Comparison of ENCODE assay signal across 19 cellular contexts in genomic region chr12:114955414-114956014, GRCh38.
DNase-seq lines count a peak whose midpoint lies in the region; ATAC-seq and TF ChIP-seq lines count a peak whose summit lies in the region.
"Had no signal": no experiment of that assay in that cellular context is flagged by ENCODE, and none has a peak within 500 bp of the region (broad histone marks: within the 10 kb centered on the region; RNA-seq: fewer than 3 reads in every experiment).

No MANE protein-coding gene starts in this region.

- intact Hi-C loops in A673 (cut with micrococcal nuclease; ENCODE audit: unreplicated experiment): no loop called here

- H3K4me1 ChIP-seq in mesodermal cell (ENCODE audit: control insufficient read depth, insufficient read depth, low read length, poor library complexity, severe bottlenecking) (peaks cover 9% of the 10 kb centered on the region), A673 (ENCODE audit: insufficient read depth, low read length, poor library complexity, severe bottlenecking) (no peaks in the 10 kb centered on the region)
- H3K4me1 ChIP-seq: body of pancreas, thyroid gland had no signal

- peak; percentile 25 for DNase-seq in EL
- peak; percentile 81 for DNase-seq in NCI-H226
- peak; percentile 15 to 33 for DNase-seq in cardiac fibroblast (ENCODE audit: low read depth in 2 of 2)
- no peak for DNase-seq in omental fat pad (ENCODE audit: low spot score)
- no peak for DNase-seq in SHP77 (lab: John Stamatoyannopoulos, UW)
- no peak for DNase-seq in effector CD8-positive, alpha-beta T cell (lab: John Stamatoyannopoulos, UW)
- no peak for DNase-seq in A673 (ENCODE audit: low spot score)
- DNase-seq: activated T-cell treated with anti-CD3 and anti-CD28 coated beads, Interleukin-2, amount 50 U/mL, for 48 hours; body of pancreas; GOT3; left ventricle myocardium inferior; NCI-H1436; PC-9; T-helper 9 cell; thyroid gland had no signal

- H3K27me3 ChIP-seq in A673 (replicated peaks; ENCODE audit: insufficient read depth, low read depth, low read length, poor library complexity): no peaks in the 10 kb centered on the region
- H3K27me3 ChIP-seq: body of pancreas, right atrium auricular region, thyroid gland had no signal

- H3K9me3 ChIP-seq in mesodermal cell (ENCODE audit: control insufficient read depth, low read length) (no peaks in the 10 kb centered on the region), A673 (ENCODE audit: low read depth, low read length, poor library complexity, severe bottlenecking) (peaks cover 26% of the 10 kb centered on the region)
- H3K9me3 ChIP-seq: body of pancreas, left ventricle myocardium inferior, right atrium auricular region, thyroid gland had no signal

- CTCF ChIA-PET in A673 (lab: Charles Lee): no interaction called here

- WGBS in mesodermal cell (ENCODE audit: insufficient coverage in 2 of 2), 2 experiments: 67 to 91% methylated on average over 1 to 2 of the region's 2 CpGs

- H3K27ac ChIP-seq in mesodermal cell (ENCODE audit: low read depth, low read length, severe bottlenecking): peak overlapping the region; percentile 41
- H3K27ac ChIP-seq in A673 (ENCODE audit: low read depth, low read length, poor library complexity, severe bottlenecking): no peak overlapping the region
- H3K27ac ChIP-seq: body of pancreas, left ventricle myocardium inferior, PC-9, right atrium auricular region, thyroid gland had no signal

- POLR2A ChIA-PET in A673 (lab: Charles Lee; ENCODE audit: low non-redundant PET): no interaction called here

- no peak for ATAC-seq in omental fat pad (ENCODE audit: low FRiP score)
- ATAC-seq: activated CD4-positive, CD25-positive, alpha-beta regulatory T cell treated with anti-CD3 and anti-CD28 coated beads, Interleukin-2, amount 50 U/mL, for 24 hours; body of pancreas; stimulated activated memory B cell treated with anti-CD40 and anti-IgM and Interleukin-4, amounts not matched to agents 10 μg/mL and 1 μg/mL and 100 μg/mL, for 72 hours had no signal

- H3K4me3 ChIP-seq in cardiac fibroblast (replicated peaks in 1 of 2; ENCODE audit: low read depth in 2 of 2, low read length in 2 of 2) (no peak overlapping the region), mesodermal cell (ENCODE audit: extremely low read depth, insufficient read depth, low read length, poor library complexity, severe bottlenecking) (no peak overlapping the region), A673 (ENCODE audit: low read depth, low read length, poor library complexity, severe bottlenecking) (no peak overlapping the region)
- H3K4me3 ChIP-seq: body of pancreas, left ventricle myocardium inferior, PC-9, right atrium auricular region, thyroid gland had no signal

- no TSS peak for BruUV-seq in A673 (replicated peaks; lab: Mats Ljungman, UMichigan)

- H3K36me3 ChIP-seq in mesodermal cell (ENCODE audit: control insufficient read depth, insufficient read depth, low read length) (no peaks in the 10 kb centered on the region), A673 (ENCODE audit: insufficient read depth, low read length, poor library complexity, severe bottlenecking) (no peaks in the 10 kb centered on the region)
- H3K36me3 ChIP-seq: left ventricle myocardium inferior, right atrium auricular region, thyroid gland had no signal

- no peak for TF ChIP-seq CTCF in cardiac fibroblast (IDR thresholded peaks at IDR 0.05; ENCODE audit: low read depth, low read length)
- no peak for TF ChIP-seq CTCF in omental fat pad (IDR thresholded peaks at IDR 0.05)
- TF ChIP-seq CTCF in A673 (conservative IDR thresholded peaks at IDR 0.05; ENCODE audit: low read depth, low read length): no peak

Comparison
In these comparisons a context has a peak if more than half of its experiments do, and no peak if none do; other contexts are left out.
1. DNase-seq: peak in EL (single experiment), NCI-H226 (single experiment) and cardiac fibroblast (2 of 2); none in omental fat pad (single experiment), SHP77 (0 of 2), effector CD8-positive, alpha-beta T cell (single experiment) and A673 (single experiment).